ENCODE assay signal across 22 cellular contexts in the genomic region with DNA sequence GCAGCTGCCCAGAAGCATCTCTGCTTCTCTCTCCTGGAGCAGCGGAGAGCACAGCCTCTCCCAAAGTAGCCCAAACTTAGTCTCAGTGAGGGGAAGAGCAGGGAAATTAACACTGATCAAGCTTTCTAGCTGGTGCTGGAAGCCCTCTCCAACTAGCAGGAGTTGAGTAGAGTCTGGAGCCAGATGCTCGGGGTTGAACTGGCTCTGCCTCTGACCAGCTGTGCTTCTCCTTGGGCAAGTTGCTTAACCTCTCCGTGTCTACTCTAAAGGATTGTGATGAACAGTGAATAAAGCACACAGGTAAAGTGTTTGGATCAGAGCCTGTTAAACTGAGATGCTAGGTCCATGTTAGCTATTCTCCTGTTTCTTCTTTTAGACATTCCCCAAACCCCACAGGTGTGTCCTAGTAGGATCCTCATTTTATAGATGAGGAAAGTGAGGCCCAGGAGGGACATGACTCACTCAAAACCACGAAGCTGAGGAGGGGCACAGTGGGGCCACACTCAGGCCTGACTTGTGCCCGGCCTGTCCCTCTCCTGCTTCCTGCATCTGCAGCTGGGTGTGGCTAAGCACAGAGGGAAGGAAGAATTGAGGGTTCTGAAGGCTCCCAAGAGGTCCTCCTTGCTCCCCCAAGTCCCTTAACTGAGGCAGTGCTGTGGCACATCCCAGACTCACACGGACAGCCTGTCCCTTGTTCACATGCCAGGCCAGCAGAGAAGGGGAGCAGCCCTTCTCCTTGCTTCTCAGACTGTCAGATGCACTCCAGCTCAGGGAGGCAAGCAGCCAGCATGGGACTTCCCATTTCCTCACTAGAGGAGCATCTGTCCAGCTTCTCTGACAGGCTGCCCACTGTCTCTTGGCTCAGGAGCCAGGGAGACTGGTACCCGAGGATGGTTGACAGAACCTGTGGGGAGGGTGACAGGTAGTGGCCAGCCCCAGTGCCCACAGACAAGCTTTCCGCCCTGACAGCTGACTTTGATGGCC.
"Had no signal": no experiment of that assay in that cellular context is flagged by ENCODE, and none has a peak within 500 bp of the region (broad histone marks: within the 10 kb centered on the region; RNA-seq: fewer than 3 reads in every experiment).

No MANE protein-coding gene starts in this region.

- H3K9me3 ChIP-seq: ascending aorta, neutrophil, pancreas, sigmoid colon, spleen, thoracic aorta, upper lobe of right lung had no signal

- H3K9me3 Mint-ChIP-seq: activated naive CD4-positive, alpha-beta T cell treated with anti-CD3 and anti-CD28 coated beads, Interleukin-2, amount 50 U/mL, for 24 hours; immature natural killer cell; naive thymus-derived CD4-positive, alpha-beta T cell had no signal

- FAIRE-seq: endometrium, pancreas had no signal

- H3K4me3 ChIP-seq: ascending aorta, coronary artery, pancreas, sigmoid colon, spleen, thoracic aorta, upper lobe of right lung had no signal

- H3K27me3 ChIP-seq: ascending aorta, pancreas had no signal

- H3K4me1 Mint-ChIP-seq: immature natural killer cell had no signal

- H3K36me3 ChIP-seq: ascending aorta, neutrophil, pancreas, sigmoid colon, spleen, thoracic aorta, upper lobe of right lung, WERI-Rb-1 had no signal

- H3K27me3 Mint-ChIP-seq: activated naive CD4-positive, alpha-beta T cell treated with anti-CD3 and anti-CD28 coated beads, Interleukin-2, amount 50 U/mL, for 24 hours had no signal

- H3K27ac Mint-ChIP-seq: activated naive CD4-positive, alpha-beta T cell treated with anti-CD3 and anti-CD28 coated beads, Interleukin-2, amount 50 U/mL, for 24 hours; immature natural killer cell; naive thymus-derived CD4-positive, alpha-beta T cell; stimulated activated naive B cell treated with anti-CD40 and anti-IgM and Interleukin-4, amounts not matched to agents 10 μg/mL and 1 μg/mL and 100 μg/mL, for 72 hours had no signal

- H3K36me3 Mint-ChIP-seq: activated naive CD4-positive, alpha-beta T cell treated with anti-CD3 and anti-CD28 coated beads, Interleukin-2, amount 50 U/mL, for 24 hours; immature natural killer cell; naive thymus-derived CD4-positive, alpha-beta T cell; stimulated activated naive B cell treated with anti-CD40 and anti-IgM and Interleukin-4, amounts not matched to agents 10 μg/mL and 1 μg/mL and 100 μg/mL, for 72 hours had no signal

- H3K27ac ChIP-seq: ascending aorta, neutrophil, pancreas, spleen, thoracic aorta, upper lobe of right lung, WERI-Rb-1 had no signal

- H3K4me3 Mint-ChIP-seq: activated naive CD4-positive, alpha-beta T cell treated with anti-CD3 and anti-CD28 coated beads, Interleukin-2, amount 50 U/mL, for 24 hours; immature natural killer cell; stimulated activated naive B cell treated with anti-CD40 and anti-IgM and Interleukin-4, amounts not matched to agents 10 μg/mL and 1 μg/mL and 100 μg/mL, for 72 hours had no signal

- DNase-seq: activated CD4-positive, alpha-beta T cell treated with anti-CD3 and anti-CD28 coated beads for 1 hour; activated CD8-positive, alpha-beta memory T cell treated with anti-CD3 and anti-CD28 coated beads for 24 hours; activated CD8-positive, alpha-beta memory T cell treated with anti-CD3 and anti-CD28 coated beads, Interleukin-2, amount 50 U/mL, for 48 hours; activated gamma-delta T cell; activated T-cell treated with anti-CD3 and anti-CD28 coated beads, Interleukin-2, amount 50 U/mL, for 48 hours; immature natural killer cell; mesendoderm; naive thymus-derived CD4-positive, alpha-beta T cell; pancreas; sigmoid colon; spleen; stimulated activated naive B cell treated with anti-CD40 and anti-IgM and Interleukin-4, amounts not matched to agents 10 μg/mL and 1 μg/mL and 100 μg/mL, for 72 hours; T-helper 2 cell; upper lobe of right lung; WERI-Rb-1 had no signal

- ATAC-seq: esophagus mucosa; naive thymus-derived CD4-positive, alpha-beta T cell; pancreas; stimulated activated naive B cell treated with anti-CD40 and anti-IgM and Interleukin-4, amounts not matched to agents 10 μg/mL and 1 μg/mL and 100 μg/mL, for 72 hours; upper lobe of right lung had no signal

- H3K4me1 ChIP-seq: ascending aorta, pancreas, sigmoid colon, spleen, upper lobe of right lung had no signal
